In the genomic region with DNA sequence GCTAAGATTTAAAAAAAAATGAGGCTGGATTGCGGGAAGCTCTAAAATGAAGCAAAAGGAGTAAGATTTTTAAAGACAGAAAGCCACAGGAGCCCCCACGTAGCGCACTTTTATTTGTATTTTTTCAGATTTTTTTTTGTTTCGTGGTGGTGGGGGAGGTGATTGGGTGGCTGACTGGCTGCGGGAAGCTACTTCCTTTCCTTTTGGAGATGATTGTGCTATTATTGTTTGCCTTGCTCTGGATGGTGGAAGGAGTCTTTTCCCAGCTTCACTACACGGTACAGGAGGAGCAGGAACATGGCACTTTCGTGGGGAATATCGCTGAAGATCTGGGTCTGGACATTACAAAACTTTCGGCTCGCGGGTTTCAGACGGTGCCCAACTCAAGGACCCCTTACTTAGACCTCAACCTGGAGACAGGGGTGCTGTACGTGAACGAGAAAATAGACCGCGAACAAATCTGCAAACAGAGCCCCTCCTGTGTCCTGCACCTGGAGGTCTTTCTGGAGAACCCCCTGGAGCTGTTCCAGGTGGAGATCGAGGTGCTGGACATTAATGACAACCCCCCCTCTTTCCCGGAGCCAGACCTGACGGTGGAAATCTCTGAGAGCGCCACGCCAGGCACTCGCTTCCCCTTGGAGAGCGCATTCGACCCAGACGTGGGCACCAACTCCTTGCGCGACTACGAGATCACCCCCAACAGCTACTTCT, we compare ENCODE assay signal across 9 cellular contexts. TPM values are rescaled to one million over a fixed set of nuclear protein-coding genes. Genes with fewer than 3 reads are reported as not detected.
DNase-seq lines count a peak whose midpoint lies in the region; ATAC-seq and TF ChIP-seq lines count a peak whose summit lies in the region.
"Had no signal": no experiment of that assay in that cellular context is flagged by ENCODE, and none has a peak within 500 bp of the region (broad histone marks: within the 10 kb centered on the region; RNA-seq: fewer than 3 reads in every experiment).

No MANE protein-coding gene starts in this region.

- TF ChIP-seq CTCF in breast epithelium (IDR thresholded peaks at IDR 0.05) (no peak), MCF 10A (IDR thresholded peaks at IDR 0.05; ENCODE audit: unreplicated experiment) (no peak), upper lobe of right lung (IDR thresholded peaks at IDR 0.05) (no peak), Peyer's patch (IDR thresholded peaks at IDR 0.05) (no peak)

- TF ChIP-seq POLR2A in breast epithelium (IDR thresholded peaks at IDR 0.05) (no peak), Peyer's patch (IDR thresholded peaks at IDR 0.05) (no peak)

- H3K9me3 ChIP-seq in breast epithelium (no peaks in the 10 kb centered on the region), muscle layer of duodenum (ENCODE audit: control insufficient read depth in 1 of 2, low read length in 2 of 2) (no peaks in the 10 kb centered on the region), upper lobe of right lung (no peaks in the 10 kb centered on the region), Peyer's patch (peaks cover 0 to 8% (median 0%) of the 10 kb centered on the region in 4 donors)
- H3K9me3 ChIP-seq: Caco-2 had no signal

- no peak for ATAC-seq in upper lobe of right lung

- intact Hi-C loops in breast epithelium (cut with DNase I; ENCODE audit: low total_unique reads) (no loop called here), MCF 10A (cut with micrococcal nuclease) (loop anchor here (5.0 kb wide), 1 partner anchor 1627 kb away; no protein-coding TSS in a partner anchor), upper lobe of right lung (cut with DNase I) (no loop called here)

- no TSS peak for BruUV-seq in MCF 10A (replicated peaks; lab: Mats Ljungman, UMichigan)

- no peak overlapping the region for H3K27ac Mint-ChIP-seq in MCF 10A (ENCODE audit: low read depth, unreplicated experiment)

- no peak overlapping the region for H3K4me3 Mint-ChIP-seq in MCF 10A (ENCODE audit: unreplicated experiment)

- H3K27me3 ChIP-seq in breast epithelium (peaks cover 3 to 98% of the 10 kb centered on the region in 2 donors), muscle layer of duodenum (ENCODE audit: low read depth, low read length) (peaks cover 44% of the 10 kb centered on the region), upper lobe of right lung (peaks cover 85% of the 10 kb centered on the region), Peyer's patch (peaks cover 0 to 17% of the 10 kb centered on the region in 2 donors)

- POLR2A ChIA-PET in MCF 10A (lab: Yijun Ruan, JAX), result no interaction called here

- CTCF ChIA-PET in MCF 10A (lab: Yijun Ruan, JAX), result interaction anchor here (0.5 to 4.9 kb wide), 3 partner anchors 11 to 619 kb away, joined by 3 to 26 read pairs (median 3); no protein-coding TSS in a partner anchor

- peaks cover 39% of the 10 kb centered on the region for H3K27me3 Mint-ChIP-seq in MCF 10A (ENCODE audit: insufficient read depth, unreplicated experiment)

- peaks cover 10% of the 10 kb centered on the region for H3K4me1 Mint-ChIP-seq in MCF 10A (ENCODE audit: insufficient read depth, unreplicated experiment)

- DNase-seq in breast epithelium (ENCODE audit: low spot score in 2 of 2), result no peak
- no peak for DNase-seq in MCF 10A (ENCODE audit: unreplicated experiment)
- peak in 13 of 61 donors; percentile 4 to 58 (median 45) for DNase-seq in caudate nucleus (lab: John Stamatoyannopoulos, UW)
- no peak for DNase-seq in upper lobe of right lung
- DNase-seq in cortex of kidney (lab: John Stamatoyannopoulos, UW), result no peak
- DNase-seq in Peyer's patch, result no peak
- no peak for DNase-seq in HCEC 1CT
- DNase-seq: Caco-2 had no signal

- H3K4me1 ChIP-seq in breast epithelium (peaks cover 6 to 32% of the 10 kb centered on the region in 2 donors), muscle layer of duodenum (ENCODE audit: control insufficient read depth in 1 of 2, insufficient read depth in 2 of 2, low read length in 2 of 2) (peaks cover 6 to 68% of the 10 kb centered on the region in 2 donors), upper lobe of right lung (peaks cover 55% of the 10 kb centered on the region), Peyer's patch (peaks cover 0 to 36% (median 0%) of the 10 kb centered on the region in 4 donors)
- H3K4me1 ChIP-seq: Caco-2 had no signal

- H3K4me3 ChIP-seq in breast epithelium (peak overlapping the region; percentile 29 to 63 (median 42)), muscle layer of duodenum (ENCODE audit: low read depth in 1 of 2, low read length in 2 of 2) (peak overlapping the region; percentile 75 to 76), upper lobe of right lung (peak overlapping the region; percentile 50), Peyer's patch (peak overlapping the region in 1 of 4 donors; percentile 43)

- H3K36me3 ChIP-seq in breast epithelium (no peaks in the 10 kb centered on the region), muscle layer of duodenum (ENCODE audit: control insufficient read depth in 1 of 2, insufficient read depth in 2 of 2, low read length in 2 of 2) (no peaks in the 10 kb centered on the region), upper lobe of right lung (no peaks in the 10 kb centered on the region), Peyer's patch (no peaks in the 10 kb centered on the region)

- H3K27ac ChIP-seq in breast epithelium (no peak overlapping the region), caudate nucleus (ENCODE audit: low read depth, low read length) (peak overlapping the region; percentile 96), muscle layer of duodenum (ENCODE audit: low read length) (no peak overlapping the region), upper lobe of right lung (no peak overlapping the region), Peyer's patch (no peak overlapping the region)

- peaks cover 5% of the 10 kb centered on the region for H3K9me3 Mint-ChIP-seq in MCF 10A (ENCODE audit: unreplicated experiment)

- H3K36me3 Mint-ChIP-seq in MCF 10A (ENCODE audit: insufficient read depth, unreplicated experiment), result no peaks in the 10 kb centered on the region

RNA-seq across cellular contexts. Expression of gene PCDH10, which starts 1.0 kb away (rescaled TPM):
- total RNA-seq in breast epithelium (under 1 TPM in 2 of 3 donors, not detected in 1; 0.33 to 0.44 TPM), MCF 10A (2022) (not detected in 2 replicates), upper lobe of right lung (0.41 TPM), Peyer's patch (under 1 TPM; 0.27 to 0.83 (median 0.50) TPM)
- total RNA-seq: Caco-2 had no signal
